ENCODE assay signal across 1 cellular context in genomic region chr10:87862644-87863101, GRCh38.
A peak's percentile ranks its signal among the peaks of the same experiment; 100 is the strongest.
TF ChIP-seq lines count a peak whose summit lies in the region.

No MANE protein-coding gene starts in this region.

TF ChIP-seq in K562, 482 proteins besides CTCF, POLR2A, EP300 and RAD21 (continued from another document):
- TF ChIP-seq, protein P1, sequence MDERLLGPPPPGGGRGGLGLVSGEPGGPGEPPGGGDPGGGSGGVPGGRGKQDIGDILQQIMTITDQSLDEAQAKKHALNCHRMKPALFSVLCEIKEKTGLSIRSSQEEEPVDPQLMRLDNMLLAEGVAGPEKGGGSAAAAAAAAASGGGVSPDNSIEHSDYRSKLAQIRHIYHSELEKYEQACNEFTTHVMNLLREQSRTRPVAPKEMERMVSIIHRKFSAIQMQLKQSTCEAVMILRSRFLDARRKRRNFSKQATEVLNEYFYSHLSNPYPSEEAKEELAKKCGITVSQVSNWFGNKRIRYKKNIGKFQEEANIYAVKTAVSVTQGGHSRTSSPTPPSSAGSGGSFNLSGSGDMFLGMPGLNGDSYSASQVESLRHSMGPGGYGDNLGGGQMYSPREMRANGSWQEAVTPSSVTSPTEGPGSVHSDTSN (CRISPR knock-in tag; IDR thresholded peaks at IDR 0.05; ENCODE audit: low read depth), result no peak
- TF ChIP-seq, protein P1 (tag; conservative IDR thresholded peaks at IDR 0.05; ENCODE audit: low read depth), result no peak
- no peak for TF ChIP-seq CREB3L1 (IDR thresholded peaks at IDR 0.05; ENCODE audit: borderline replicate concordance, low read depth)
- 0 out of 2 replicates have a peak, but pooled peaks have one; percentile 17 for TF ChIP-seq E2F4 (CRISPR knock-in tag; IDR thresholded peaks at IDR 0.05; ENCODE audit: low read depth)
- TF ChIP-seq HSF4 (CRISPR knock-in tag; IDR thresholded peaks at IDR 0.05; ENCODE audit: borderline replicate concordance), result no peak
- no peak for TF ChIP-seq CEBPB (tag; IDR thresholded peaks at IDR 0.05)
- TF ChIP-seq, protein P2, sequence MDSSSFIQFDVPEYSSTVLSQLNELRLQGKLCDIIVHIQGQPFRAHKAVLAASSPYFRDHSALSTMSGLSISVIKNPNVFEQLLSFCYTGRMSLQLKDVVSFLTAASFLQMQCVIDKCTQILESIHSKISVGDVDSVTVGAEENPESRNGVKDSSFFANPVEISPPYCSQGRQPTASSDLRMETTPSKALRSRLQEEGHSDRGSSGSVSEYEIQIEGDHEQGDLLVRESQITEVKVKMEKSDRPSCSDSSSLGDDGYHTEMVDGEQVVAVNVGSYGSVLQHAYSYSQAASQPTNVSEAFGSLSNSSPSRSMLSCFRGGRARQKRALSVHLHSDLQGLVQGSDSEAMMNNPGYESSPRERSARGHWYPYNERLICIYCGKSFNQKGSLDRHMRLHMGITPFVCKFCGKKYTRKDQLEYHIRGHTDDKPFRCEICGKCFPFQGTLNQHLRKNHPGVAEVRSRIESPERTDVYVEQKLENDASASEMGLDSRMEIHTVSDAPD (CRISPR knock-in tag; IDR thresholded peaks at IDR 0.05), result no peak
- TF ChIP-seq RBM34 (IDR thresholded peaks at IDR 0.05; ENCODE audit: borderline replicate concordance, insufficient read depth, low read length), result no peak
- peak; percentile 7; the same call in 1 of the 2 replicates for TF ChIP-seq ZNF431 (CRISPR knock-in tag; IDR thresholded peaks at IDR 0.05)
TF ChIP-seq in K562: peak in this region for 5.
